ENCODE assay signal across 8 cellular contexts in genomic region chr17:21275579-21276339, GRCh38.
A peak's percentile ranks its signal among the peaks of the same experiment; 100 is the strongest.
DNase-seq lines count a peak whose midpoint lies in the region; ATAC-seq, FAIRE-seq and TF ChIP-seq lines count a peak whose summit lies in the region.

No MANE protein-coding gene starts in this region.

- H3K9me3 Mint-ChIP-seq in nephron progenitor cell: no peaks in the 10 kb centered on the region
- H3K9me3 Mint-ChIP-seq in stimulated activated naive CD8-positive, alpha-beta T cell treated with anti-CD3 and anti-CD28 coated beads, Interleukin-15, amount 100 ng/mL, for 72 hours: no peaks in the 10 kb centered on the region

- DNase-seq in DMS53 (lab: John Stamatoyannopoulos, UW) (peak; percentile 88), HuH-7 (ENCODE audit: low spot score) (peak; percentile 93), RCC 7860 (ENCODE audit: low spot score) (peak; percentile 61), fibroblast of pulmonary artery (ENCODE audit: low read depth) (peak; percentile 74), nephron progenitor cell (peak; percentile 99)
- peak; percentile 91 to 92 for DNase-seq in activated T-helper 1 cell treated with anti-CD3 and anti-CD28 coated beads, Interleukin-2, amount 50 U/mL, for 16 hours (ENCODE audit: low read depth in 1 of 2, low spot score in 1 of 2)
- peak; percentile 94 to 95 for DNase-seq in stimulated activated naive CD8-positive, alpha-beta T cell treated with anti-CD3 and anti-CD28 coated beads, Interleukin-15, amount 100 ng/mL, for 72 hours

- H3K36me3 Mint-ChIP-seq in nephron progenitor cell (ENCODE audit: low read depth): no peaks in the 10 kb centered on the region

- no peak for TF ChIP-seq CTCF in fibroblast of pulmonary artery (IDR thresholded peaks at IDR 0.05; ENCODE audit: low read length, missing control alignments)
- no peak for TF ChIP-seq CTCF in nephron progenitor cell (IDR thresholded peaks at IDR 0.05)

- peak; percentile 91 for ATAC-seq in GM21515 (IDR thresholded peaks at IDR 0.05; ENCODE audit: unreplicated experiment)
- ATAC-seq in stimulated activated naive CD8-positive, alpha-beta T cell treated with anti-CD3 and anti-CD28 coated beads, Interleukin-15, amount 100 ng/mL, for 72 hours: peak; percentile 93

- peaks cover 77% of the 10 kb centered on the region for H3K27me3 Mint-ChIP-seq in nephron progenitor cell (ENCODE audit: low read depth, poor library complexity)
- no peaks in the 10 kb centered on the region for H3K27me3 Mint-ChIP-seq in stimulated activated naive CD8-positive, alpha-beta T cell treated with anti-CD3 and anti-CD28 coated beads, Interleukin-15, amount 100 ng/mL, for 72 hours

- peak overlapping the region; percentile 60 for H3K4me3 ChIP-seq in fibroblast of pulmonary artery (replicated peaks; ENCODE audit: low read depth, low read length)

- H3K4me3 Mint-ChIP-seq in nephron progenitor cell: peak overlapping the region; percentile 89
- H3K4me3 Mint-ChIP-seq in stimulated activated naive CD8-positive, alpha-beta T cell treated with anti-CD3 and anti-CD28 coated beads, Interleukin-15, amount 100 ng/mL, for 72 hours: peak overlapping the region; percentile 88 to 98

- H3K27ac Mint-ChIP-seq in nephron progenitor cell: no peak overlapping the region
- peak overlapping the region; percentile 82 to 97 for H3K27ac Mint-ChIP-seq in stimulated activated naive CD8-positive, alpha-beta T cell treated with anti-CD3 and anti-CD28 coated beads, Interleukin-15, amount 100 ng/mL, for 72 hours

- H3K4me1 Mint-ChIP-seq in nephron progenitor cell: peaks cover 11% of the 10 kb centered on the region
- H3K4me1 Mint-ChIP-seq in stimulated activated naive CD8-positive, alpha-beta T cell treated with anti-CD3 and anti-CD28 coated beads, Interleukin-15, amount 100 ng/mL, for 72 hours: peaks cover 47% of the 10 kb centered on the region

- FAIRE-seq in RCC 7860 (lab: Jason Lieb, UNC): no peak

Comparison
In these comparisons a context has a peak if more than half of its experiments do, and no peak if none do; other contexts are left out.
1. Peak in every context shown above with its lines: DNase-seq, ATAC-seq and H3K4me3 ChIP-seq.